ENCODE assay signal across 1 cellular context in the genomic region with DNA sequence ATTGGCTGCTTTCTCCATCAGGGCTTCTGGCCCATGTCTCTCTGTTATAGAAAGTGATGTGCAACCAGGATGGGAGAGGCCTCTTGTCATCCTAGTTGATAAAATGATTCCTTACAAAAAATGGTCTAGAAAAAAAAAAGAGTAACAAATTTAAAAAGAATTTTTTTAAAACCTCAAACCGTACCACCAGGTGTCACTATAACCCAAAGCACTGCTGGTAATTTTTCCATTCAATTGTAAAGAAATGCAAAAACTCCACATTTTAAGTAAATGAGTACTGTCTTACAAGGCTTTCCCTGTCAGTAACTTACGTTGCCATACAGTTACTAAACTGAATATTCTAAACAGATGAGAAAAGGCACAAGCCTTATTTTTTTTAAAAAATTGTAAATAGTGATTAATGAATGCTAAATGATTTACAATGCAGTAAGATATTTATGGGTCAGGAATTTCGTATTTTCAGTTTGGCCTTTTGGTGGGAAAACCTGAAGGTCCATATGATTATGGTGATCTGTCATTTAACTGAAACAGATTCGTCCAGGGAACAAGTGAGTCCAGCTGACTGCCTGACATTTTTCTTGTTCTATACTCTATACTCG.
TF ChIP-seq lines count a peak whose summit lies in the region.

No MANE protein-coding gene starts in this region.

TF ChIP-seq in HepG2, 621 proteins besides CTCF, POLR2A, EP300 and RAD21 (continued from another document):
- TF ChIP-seq, protein P1, sequence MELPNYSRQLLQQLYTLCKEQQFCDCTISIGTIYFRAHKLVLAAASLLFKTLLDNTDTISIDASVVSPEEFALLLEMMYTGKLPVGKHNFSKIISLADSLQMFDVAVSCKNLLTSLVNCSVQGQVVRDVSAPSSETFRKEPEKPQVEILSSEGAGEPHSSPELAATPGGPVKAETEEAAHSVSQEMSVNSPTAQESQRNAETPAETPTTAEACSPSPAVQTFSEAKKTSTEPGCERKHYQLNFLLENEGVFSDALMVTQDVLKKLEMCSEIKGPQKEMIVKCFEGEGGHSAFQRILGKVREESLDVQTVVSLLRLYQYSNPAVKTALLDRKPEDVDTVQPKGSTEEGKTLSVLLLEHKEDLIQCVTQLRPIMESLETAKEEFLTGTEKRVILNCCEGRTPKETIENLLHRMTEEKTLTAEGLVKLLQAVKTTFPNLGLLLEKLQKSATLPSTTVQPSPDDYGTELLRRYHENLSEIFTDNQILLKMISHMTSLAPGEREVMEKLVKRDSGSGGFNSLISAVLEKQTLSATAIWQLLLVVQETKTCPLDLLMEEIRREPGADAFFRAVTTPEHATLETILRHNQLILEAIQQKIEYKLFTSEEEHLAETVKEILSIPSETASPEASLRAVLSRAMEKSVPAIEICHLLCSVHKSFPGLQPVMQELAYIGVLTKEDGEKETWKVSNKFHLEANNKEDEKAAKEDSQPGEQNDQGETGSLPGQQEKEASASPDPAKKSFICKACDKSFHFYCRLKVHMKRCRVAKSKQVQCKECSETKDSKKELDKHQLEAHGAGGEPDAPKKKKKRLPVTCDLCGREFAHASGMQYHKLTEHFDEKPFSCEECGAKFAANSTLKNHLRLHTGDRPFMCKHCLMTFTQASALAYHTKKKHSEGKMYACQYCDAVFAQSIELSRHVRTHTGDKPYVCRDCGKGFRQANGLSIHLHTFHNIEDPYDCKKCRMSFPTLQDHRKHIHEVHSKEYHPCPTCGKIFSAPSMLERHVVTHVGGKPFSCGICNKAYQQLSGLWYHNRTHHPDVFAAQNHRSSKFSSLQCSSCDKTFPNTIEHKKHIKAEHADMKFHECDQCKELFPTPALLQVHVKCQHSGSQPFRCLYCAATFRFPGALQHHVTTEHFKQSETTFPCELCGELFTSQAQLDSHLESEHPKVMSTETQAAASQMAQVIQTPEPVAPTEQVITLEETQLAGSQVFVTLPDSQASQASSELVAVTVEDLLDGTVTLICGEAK (IDR thresholded peaks at IDR 0.05) = no peak
- TF ChIP-seq, protein P1 (CRISPR knock-in tag; IDR thresholded peaks at IDR 0.05) = no peak
